13 cellular contexts compared by ENCODE assay signal in the genomic region with DNA sequence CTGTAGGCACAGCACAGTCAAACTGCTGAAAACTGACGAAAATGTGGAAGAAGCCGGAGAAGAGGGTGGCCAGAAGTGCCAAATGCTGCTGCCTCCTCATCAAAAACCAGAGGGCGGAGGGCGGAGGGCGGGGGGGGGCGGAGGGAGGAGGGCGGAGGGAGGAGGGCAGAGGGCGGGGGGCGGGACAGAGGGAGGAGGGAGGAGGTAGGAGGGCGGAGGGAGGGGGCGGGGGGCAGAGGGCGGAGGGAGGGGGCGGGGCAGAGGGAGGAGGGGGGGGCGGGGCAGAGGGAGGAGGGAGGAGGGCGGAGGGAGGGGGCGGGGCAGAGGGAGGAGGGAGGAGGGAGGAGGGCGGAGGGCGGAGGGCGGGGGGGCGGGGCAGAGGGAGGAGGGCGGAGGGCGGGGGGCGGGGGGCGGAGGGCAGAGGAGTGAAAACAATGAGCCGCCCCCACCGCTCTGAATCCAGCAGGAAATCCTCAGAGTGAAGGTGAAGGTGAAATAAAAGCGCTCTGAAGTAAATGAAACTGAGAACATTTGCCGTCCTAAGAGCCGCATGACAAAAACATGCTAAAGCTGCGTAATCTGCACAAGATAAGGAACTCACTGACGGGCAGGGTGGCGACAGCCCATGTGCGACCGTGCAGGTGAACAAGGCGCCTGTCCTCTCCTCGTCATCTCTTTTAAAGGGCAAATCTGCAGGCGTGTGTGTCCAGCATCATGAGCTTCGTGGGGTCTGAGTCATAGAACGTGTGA. TPM values are rescaled to one million over a fixed set of nuclear protein-coding genes. Genes with fewer than 3 reads are reported as not detected.
DNase-seq lines count a peak whose midpoint lies in the region; ATAC-seq and FAIRE-seq lines count a peak whose summit lies in the region.
"Had no signal": no experiment of that assay in that cellular context is flagged by ENCODE, and none has a peak within 500 bp of the region (broad histone marks: within the 10 kb centered on the region; RNA-seq: fewer than 3 reads in every experiment).

No MANE protein-coding gene starts in this region.

- no peaks in the 10 kb centered on the region for H3K36me3 Mint-ChIP-seq in activated naive CD8-positive, alpha-beta T cell

- no peaks in the 10 kb centered on the region for H3K9me3 ChIP-seq in small intestine (ENCODE audit: control insufficient read depth, low read depth)

- H3K9me3 Mint-ChIP-seq in activated naive CD8-positive, alpha-beta T cell (ENCODE audit: low read depth) = no peaks in the 10 kb centered on the region

- H3K27ac Mint-ChIP-seq in activated naive CD8-positive, alpha-beta T cell = peak overlapping the region; percentile 46

- H3K4me1 ChIP-seq in small intestine (ENCODE audit: control insufficient read depth in 2 of 2, insufficient read depth in 1 of 2, low read depth in 1 of 2, low read length in 1 of 2) = no peaks in the 10 kb centered on the region
- H3K4me1 ChIP-seq: adrenal gland had no signal

- H3K4me3 ChIP-seq in H7 (ENCODE audit: insufficient read depth, low read depth, low read length) (peak overlapping the region; percentile 16; the same call in 1 of the 2 replicates), small intestine (ENCODE audit: low read depth in 1 of 2, low read length in 2 of 2) (no peak overlapping the region)
- H3K4me3 ChIP-seq: adrenal gland had no signal

- 14 to 37% (median 30%) methylated on average over 19 to 22 of the region's 39 CpGs for WGBS in small intestine, 3 donors

- no peak for FAIRE-seq in small intestine (lab: Jason Lieb, UNC)

- H3K27me3 Mint-ChIP-seq in activated naive CD8-positive, alpha-beta T cell = peaks cover 2% of the 10 kb centered on the region

- H3K4me3 Mint-ChIP-seq in activated naive CD8-positive, alpha-beta T cell = no peak overlapping the region

- H3K36me3 ChIP-seq in H7 (replicated peaks; ENCODE audit: control insufficient read depth, insufficient read depth, low read length) = no peaks in the 10 kb centered on the region
- no peaks in the 10 kb centered on the region for H3K36me3 ChIP-seq in small intestine (ENCODE audit: control insufficient read depth in 2 of 2, insufficient read depth in 2 of 2, low read length in 2 of 2)
- H3K36me3 ChIP-seq: adrenal gland had no signal

- H3K27ac ChIP-seq in small intestine (ENCODE audit: low read depth in 1 of 2, low read length in 1 of 2) = no peak overlapping the region
- H3K27ac ChIP-seq: adrenal gland had no signal

- ATAC-seq in HG03565 (IDR thresholded peaks at IDR 0.05; ENCODE audit: unreplicated experiment) (no peak), HG03095 (IDR thresholded peaks at IDR 0.05; ENCODE audit: unreplicated experiment) (no peak)

- H3K27me3 ChIP-seq in H7 (ENCODE audit: control insufficient read depth, insufficient read depth, low read length) (peaks cover 18% of the 10 kb centered on the region), small intestine (ENCODE audit: control insufficient read depth in 2 of 2, insufficient read depth in 2 of 2, low read length in 2 of 2) (peaks cover 0 to 7% of the 10 kb centered on the region in 2 donors)

- DNase-seq in H7 (peak; percentile 96), SW480 (ENCODE audit: low spot score) (peak; percentile 35), small intestine (peak; percentile 5), NCI-H2107 treated with DMSO at 0.1 percent for 48 hours (lab: John Stamatoyannopoulos, UW; ENCODE audit: unreplicated experiment) (no peak), ureter (ENCODE audit: low spot score) (no peak)
- DNase-seq: effector CD8-positive, alpha-beta T cell; head of caudate nucleus; NCI-H1417 treated with DMSO at 0.1 percent for 48 hours had no signal

- peaks cover 19% of the 10 kb centered on the region for H3K4me1 Mint-ChIP-seq in activated naive CD8-positive, alpha-beta T cell (ENCODE audit: low read depth)

RNA-seq across cellular contexts. Expression of a gene that starts 22.6 kb away (rescaled TPM):
- total RNA-seq in H7 (2014; rRNA removed; shearing (Covaris generic)) = 0.35 TPM in 1 of 2 replicates, not detected in the other
- 1 to 10 TPM; 1.4 to 5.7 (median 2.5) TPM for polyA plus RNA-seq in small intestine
- total RNA-seq in ureter = 11.2 TPM
- total RNA-seq: lung microvascular endothelial cell had no signal

Comparison
In these comparisons a context has a peak if more than half of its experiments do, and no peak if none do; other contexts are left out.
1. DNase-seq: peak in H7 (single experiment), SW480 (single experiment) and small intestine (single experiment); none in NCI-H2107 treated with DMSO at 0.1 percent for 48 hours (single experiment) and ureter (single experiment).